1 cellular context compared by ENCODE assay signal in the genomic region with DNA sequence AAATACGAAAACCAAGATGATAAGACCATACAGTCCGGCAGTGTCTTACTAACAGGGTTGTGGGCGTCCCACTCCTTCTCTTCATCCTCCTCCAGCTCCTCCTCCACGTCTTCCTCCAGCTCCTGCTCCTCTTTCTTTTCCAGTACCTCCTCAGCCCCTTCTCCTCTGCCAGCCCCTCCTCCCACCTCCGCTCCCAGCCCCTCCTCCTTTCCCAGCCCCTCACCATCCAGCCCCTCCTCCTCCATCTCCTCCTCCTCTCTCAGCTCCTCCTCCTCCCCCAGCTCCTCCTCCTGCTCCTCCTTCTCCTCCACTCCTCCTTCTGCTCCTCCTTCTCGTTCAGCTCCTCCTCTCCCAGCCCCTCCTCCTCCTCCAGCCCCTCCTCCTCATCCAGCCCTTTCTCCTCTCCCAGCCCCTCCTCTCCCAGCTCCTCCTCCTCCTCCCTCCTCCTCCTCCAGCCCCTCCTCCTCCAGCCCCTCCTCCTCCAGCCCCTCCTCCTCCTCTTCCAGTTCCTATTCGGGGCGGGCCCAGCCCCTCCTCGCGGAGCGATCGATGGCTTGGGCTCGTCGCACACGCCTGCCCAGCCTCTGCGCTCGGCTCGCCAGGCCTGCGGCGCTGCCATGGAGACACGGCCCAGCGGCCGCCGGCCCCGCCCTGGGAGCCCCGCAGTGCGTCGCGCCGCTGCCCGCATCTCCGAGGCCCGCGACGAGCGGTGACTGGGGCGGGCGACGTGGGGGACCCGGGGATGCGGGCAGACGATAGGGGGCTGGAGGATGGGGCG.
TF ChIP-seq lines count a peak whose summit lies in the region.

A gene with protein sequence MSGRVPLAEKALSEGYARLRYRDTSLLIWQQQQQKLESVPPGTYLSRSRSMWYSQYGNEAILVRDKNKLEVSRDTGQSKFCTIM (plus strand): TSS at position 654 of the 778 bp plus-strand sequence. CDS start 1,267 bp downstream, outside the sequence.

TF ChIP-seq in K562, 482 proteins besides CTCF, POLR2A, EP300 and RAD21 (continued from another document and continues in another):
- TF ChIP-seq, protein P1, sequence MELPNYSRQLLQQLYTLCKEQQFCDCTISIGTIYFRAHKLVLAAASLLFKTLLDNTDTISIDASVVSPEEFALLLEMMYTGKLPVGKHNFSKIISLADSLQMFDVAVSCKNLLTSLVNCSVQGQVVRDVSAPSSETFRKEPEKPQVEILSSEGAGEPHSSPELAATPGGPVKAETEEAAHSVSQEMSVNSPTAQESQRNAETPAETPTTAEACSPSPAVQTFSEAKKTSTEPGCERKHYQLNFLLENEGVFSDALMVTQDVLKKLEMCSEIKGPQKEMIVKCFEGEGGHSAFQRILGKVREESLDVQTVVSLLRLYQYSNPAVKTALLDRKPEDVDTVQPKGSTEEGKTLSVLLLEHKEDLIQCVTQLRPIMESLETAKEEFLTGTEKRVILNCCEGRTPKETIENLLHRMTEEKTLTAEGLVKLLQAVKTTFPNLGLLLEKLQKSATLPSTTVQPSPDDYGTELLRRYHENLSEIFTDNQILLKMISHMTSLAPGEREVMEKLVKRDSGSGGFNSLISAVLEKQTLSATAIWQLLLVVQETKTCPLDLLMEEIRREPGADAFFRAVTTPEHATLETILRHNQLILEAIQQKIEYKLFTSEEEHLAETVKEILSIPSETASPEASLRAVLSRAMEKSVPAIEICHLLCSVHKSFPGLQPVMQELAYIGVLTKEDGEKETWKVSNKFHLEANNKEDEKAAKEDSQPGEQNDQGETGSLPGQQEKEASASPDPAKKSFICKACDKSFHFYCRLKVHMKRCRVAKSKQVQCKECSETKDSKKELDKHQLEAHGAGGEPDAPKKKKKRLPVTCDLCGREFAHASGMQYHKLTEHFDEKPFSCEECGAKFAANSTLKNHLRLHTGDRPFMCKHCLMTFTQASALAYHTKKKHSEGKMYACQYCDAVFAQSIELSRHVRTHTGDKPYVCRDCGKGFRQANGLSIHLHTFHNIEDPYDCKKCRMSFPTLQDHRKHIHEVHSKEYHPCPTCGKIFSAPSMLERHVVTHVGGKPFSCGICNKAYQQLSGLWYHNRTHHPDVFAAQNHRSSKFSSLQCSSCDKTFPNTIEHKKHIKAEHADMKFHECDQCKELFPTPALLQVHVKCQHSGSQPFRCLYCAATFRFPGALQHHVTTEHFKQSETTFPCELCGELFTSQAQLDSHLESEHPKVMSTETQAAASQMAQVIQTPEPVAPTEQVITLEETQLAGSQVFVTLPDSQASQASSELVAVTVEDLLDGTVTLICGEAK (IDR thresholded peaks at IDR 0.05): peak; percentile 32; the same call in 1 of the 2 replicates
- TF ChIP-seq, protein P1 (CRISPR knock-in tag; IDR thresholded peaks at IDR 0.05): no peak
- no peak; the same call in 1 of the 2 replicates for TF ChIP-seq TAF7 (tag; IDR thresholded peaks at IDR 0.05)
- TF ChIP-seq ARNT (IDR thresholded peaks at IDR 0.05): no peak
- TF ChIP-seq, protein P2, sequence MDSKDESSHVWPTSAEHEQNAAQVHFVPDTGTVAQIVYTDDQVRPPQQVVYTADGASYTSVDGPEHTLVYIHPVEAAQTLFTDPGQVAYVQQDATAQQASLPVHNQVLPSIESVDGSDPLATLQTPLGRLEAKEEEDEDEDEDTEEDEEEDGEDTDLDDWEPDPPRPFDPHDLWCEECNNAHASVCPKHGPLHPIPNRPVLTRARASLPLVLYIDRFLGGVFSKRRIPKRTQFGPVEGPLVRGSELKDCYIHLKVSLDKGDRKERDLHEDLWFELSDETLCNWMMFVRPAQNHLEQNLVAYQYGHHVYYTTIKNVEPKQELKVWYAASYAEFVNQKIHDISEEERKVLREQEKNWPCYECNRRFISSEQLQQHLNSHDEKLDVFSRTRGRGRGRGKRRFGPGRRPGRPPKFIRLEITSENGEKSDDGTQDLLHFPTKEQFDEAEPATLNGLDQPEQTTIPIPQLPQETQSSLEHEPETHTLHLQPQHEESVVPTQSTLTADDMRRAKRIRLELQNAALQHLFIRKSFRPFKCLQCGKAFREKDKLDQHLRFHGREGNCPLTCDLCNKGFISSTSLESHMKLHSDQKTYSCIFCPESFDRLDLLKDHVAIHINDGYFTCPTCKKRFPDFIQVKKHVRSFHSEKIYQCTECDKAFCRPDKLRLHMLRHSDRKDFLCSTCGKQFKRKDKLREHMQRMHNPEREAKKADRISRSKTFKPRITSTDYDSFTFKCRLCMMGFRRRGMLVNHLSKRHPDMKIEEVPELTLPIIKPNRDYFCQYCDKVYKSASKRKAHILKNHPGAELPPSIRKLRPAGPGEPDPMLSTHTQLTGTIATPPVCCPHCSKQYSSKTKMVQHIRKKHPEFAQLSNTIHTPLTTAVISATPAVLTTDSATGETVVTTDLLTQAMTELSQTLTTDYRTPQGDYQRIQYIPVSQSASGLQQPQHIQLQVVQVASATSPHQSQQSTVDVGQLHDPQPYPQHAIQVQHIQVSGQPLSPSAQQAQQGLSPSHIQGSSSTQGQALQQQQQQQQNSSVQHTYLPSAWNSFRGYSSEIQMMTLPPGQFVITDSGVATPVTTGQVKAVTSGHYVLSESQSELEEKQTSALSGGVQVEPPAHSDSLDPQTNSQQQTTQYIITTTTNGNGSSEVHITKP (IDR thresholded peaks at IDR 0.05; ENCODE audit: partially characterized antibody): no peak
- 0 out of 2 replicates have a peak, but pooled peaks have one; percentile 22 for TF ChIP-seq BCOR (IDR thresholded peaks at IDR 0.05)
- no peak for TF ChIP-seq ZNF197 (CRISPR knock-in tag; IDR thresholded peaks at IDR 0.05; ENCODE audit: low read depth)
- TF ChIP-seq MXI1 (IDR thresholded peaks at IDR 0.05; ENCODE audit: low read depth, low read length): peak; percentile 81
- no peak for TF ChIP-seq GTF2E2 (tag; IDR thresholded peaks at IDR 0.05)
- TF ChIP-seq PRPF4 (IDR thresholded peaks at IDR 0.05; ENCODE audit: insufficient read depth, low read depth, low read length, poor library complexity, severe bottlenecking): no peak
- 0 out of 4 replicates have a peak, but pooled peaks of 1 of the 2 experiments have one; percentile 44 for TF ChIP-seq NONO (IDR thresholded peaks at IDR 0.05; ENCODE audit: low read depth in 2 of 2, low read length in 1 of 2)
- no peak for TF ChIP-seq SMAD1 (IDR thresholded peaks at IDR 0.05; ENCODE audit: low read depth, low read length, partially characterized antibody)
- TF ChIP-seq, protein P3, sequence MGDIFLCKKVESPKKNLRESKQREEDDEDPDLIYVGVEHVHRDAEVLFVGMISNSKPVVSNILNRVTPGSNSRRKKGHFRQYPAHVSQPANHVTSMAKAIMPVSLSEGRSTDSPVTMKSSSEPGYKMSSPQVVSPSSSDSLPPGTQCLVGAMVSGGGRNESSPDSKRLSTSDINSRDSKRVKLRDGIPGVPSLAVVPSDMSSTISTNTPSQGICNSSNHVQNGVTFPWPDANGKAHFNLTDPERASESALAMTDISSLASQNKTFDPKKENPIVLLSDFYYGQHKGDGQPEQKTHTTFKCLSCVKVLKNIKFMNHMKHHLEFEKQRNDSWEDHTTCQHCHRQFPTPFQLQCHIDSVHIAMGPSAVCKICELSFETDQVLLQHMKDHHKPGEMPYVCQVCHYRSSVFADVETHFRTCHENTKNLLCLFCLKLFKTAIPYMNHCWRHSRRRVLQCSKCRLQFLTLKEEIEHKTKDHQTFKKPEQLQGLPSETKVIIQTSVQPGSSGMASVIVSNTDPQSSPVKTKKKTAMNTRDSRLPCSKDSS (IDR thresholded peaks at IDR 0.05; ENCODE audit: low read depth, partially characterized antibody): peak; percentile 18
- TF ChIP-seq, protein P4, sequence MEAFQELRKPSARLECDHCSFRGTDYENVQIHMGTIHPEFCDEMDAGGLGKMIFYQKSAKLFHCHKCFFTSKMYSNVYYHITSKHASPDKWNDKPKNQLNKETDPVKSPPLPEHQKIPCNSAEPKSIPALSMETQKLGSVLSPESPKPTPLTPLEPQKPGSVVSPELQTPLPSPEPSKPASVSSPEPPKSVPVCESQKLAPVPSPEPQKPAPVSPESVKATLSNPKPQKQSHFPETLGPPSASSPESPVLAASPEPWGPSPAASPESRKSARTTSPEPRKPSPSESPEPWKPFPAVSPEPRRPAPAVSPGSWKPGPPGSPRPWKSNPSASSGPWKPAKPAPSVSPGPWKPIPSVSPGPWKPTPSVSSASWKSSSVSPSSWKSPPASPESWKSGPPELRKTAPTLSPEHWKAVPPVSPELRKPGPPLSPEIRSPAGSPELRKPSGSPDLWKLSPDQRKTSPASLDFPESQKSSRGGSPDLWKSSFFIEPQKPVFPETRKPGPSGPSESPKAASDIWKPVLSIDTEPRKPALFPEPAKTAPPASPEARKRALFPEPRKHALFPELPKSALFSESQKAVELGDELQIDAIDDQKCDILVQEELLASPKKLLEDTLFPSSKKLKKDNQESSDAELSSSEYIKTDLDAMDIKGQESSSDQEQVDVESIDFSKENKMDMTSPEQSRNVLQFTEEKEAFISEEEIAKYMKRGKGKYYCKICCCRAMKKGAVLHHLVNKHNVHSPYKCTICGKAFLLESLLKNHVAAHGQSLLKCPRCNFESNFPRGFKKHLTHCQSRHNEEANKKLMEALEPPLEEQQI (IDR thresholded peaks at IDR 0.05): no peak
- TF ChIP-seq HDGF (IDR thresholded peaks at IDR 0.05): peak; percentile 95
- TF ChIP-seq, protein P5, sequence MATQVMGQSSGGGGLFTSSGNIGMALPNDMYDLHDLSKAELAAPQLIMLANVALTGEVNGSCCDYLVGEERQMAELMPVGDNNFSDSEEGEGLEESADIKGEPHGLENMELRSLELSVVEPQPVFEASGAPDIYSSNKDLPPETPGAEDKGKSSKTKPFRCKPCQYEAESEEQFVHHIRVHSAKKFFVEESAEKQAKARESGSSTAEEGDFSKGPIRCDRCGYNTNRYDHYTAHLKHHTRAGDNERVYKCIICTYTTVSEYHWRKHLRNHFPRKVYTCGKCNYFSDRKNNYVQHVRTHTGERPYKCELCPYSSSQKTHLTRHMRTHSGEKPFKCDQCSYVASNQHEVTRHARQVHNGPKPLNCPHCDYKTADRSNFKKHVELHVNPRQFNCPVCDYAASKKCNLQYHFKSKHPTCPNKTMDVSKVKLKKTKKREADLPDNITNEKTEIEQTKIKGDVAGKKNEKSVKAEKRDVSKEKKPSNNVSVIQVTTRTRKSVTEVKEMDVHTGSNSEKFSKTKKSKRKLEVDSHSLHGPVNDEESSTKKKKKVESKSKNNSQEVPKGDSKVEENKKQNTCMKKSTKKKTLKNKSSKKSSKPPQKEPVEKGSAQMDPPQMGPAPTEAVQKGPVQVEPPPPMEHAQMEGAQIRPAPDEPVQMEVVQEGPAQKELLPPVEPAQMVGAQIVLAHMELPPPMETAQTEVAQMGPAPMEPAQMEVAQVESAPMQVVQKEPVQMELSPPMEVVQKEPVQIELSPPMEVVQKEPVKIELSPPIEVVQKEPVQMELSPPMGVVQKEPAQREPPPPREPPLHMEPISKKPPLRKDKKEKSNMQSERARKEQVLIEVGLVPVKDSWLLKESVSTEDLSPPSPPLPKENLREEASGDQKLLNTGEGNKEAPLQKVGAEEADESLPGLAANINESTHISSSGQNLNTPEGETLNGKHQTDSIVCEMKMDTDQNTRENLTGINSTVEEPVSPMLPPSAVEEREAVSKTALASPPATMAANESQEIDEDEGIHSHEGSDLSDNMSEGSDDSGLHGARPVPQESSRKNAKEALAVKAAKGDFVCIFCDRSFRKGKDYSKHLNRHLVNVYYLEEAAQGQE (CRISPR knock-in tag; IDR thresholded peaks at IDR 0.05; ENCODE audit: low read depth): no peak
- TF ChIP-seq, protein P6, sequence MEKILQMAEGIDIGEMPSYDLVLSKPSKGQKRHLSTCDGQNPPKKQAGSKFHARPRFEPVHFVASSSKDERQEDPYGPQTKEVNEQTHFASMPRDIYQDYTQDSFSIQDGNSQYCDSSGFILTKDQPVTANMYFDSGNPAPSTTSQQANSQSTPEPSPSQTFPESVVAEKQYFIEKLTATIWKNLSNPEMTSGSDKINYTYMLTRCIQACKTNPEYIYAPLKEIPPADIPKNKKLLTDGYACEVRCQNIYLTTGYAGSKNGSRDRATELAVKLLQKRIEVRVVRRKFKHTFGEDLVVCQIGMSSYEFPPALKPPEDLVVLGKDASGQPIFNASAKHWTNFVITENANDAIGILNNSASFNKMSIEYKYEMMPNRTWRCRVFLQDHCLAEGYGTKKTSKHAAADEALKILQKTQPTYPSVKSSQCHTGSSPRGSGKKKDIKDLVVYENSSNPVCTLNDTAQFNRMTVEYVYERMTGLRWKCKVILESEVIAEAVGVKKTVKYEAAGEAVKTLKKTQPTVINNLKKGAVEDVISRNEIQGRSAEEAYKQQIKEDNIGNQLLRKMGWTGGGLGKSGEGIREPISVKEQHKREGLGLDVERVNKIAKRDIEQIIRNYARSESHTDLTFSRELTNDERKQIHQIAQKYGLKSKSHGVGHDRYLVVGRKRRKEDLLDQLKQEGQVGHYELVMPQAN (IDR thresholded peaks at IDR 0.05; ENCODE audit: borderline replicate concordance): no peak
- TF ChIP-seq CCNT2 (IDR thresholded peaks at IDR 0.05; ENCODE audit: borderline replicate concordance, extremely low read depth, insufficient read length, low read depth, low read length): peak; percentile 85
